In genomic region chr9:89313842-89314241, GRCh38 we compare ENCODE assay signal across 1 cellular context.
TF ChIP-seq lines count a peak whose summit lies in the region.

No MANE protein-coding gene starts in this region.

TF ChIP-seq in WTC11, 78 proteins besides CTCF, POLR2A, EP300 and RAD21 (continued from another document):
- no peak for TF ChIP-seq ATF6 (CRISPR knock-in tag; IDR thresholded peaks at IDR 0.05)
TF ChIP-seq in WTC11: peak in this region for 0.
